ENCODE assay signal across 17 cellular contexts in the genomic region with DNA sequence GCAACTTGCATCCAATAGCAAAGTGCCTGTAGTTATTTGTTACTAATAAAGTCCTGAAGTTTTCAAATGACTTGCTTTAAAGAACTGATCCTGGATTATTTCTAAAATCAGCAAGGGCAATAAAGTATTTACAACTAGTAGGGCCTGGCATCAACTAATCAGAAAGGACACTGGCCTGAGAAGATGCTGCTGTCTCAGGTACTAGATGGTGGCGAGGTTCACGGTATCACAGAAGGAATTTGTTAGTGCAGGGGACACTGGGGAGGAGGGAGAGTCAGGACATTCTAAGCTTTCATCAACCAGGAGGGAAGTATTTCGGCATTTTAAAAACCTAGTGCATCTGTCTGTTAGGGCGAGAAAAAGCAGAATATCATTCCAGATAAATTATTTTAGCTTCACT.
DNase-seq lines count a peak whose midpoint lies in the region; ATAC-seq and TF ChIP-seq lines count a peak whose summit lies in the region.
"Had no signal": no experiment of that assay in that cellular context is flagged by ENCODE, and none has a peak within 500 bp of the region (broad histone marks: within the 10 kb centered on the region; RNA-seq: fewer than 3 reads in every experiment).

No MANE protein-coding gene starts in this region.

- peaks cover 6% of the 10 kb centered on the region for H3K4me1 ChIP-seq in GM23248 (ENCODE audit: insufficient read depth)
- peaks cover 16% of the 10 kb centered on the region for H3K4me1 ChIP-seq in PC-3 (ENCODE audit: insufficient read depth, low read length)
- peaks cover 9% of the 10 kb centered on the region for H3K4me1 ChIP-seq in foreskin keratinocyte
- no peaks in the 10 kb centered on the region for H3K4me1 ChIP-seq in smooth muscle cell (ENCODE audit: low read depth)
- H3K4me1 ChIP-seq: BLaER1, Caco-2, HAP-1 had no signal

- H3F3A ChIP-seq in GM23248 (ENCODE audit: insufficient read depth) (no peaks in the 10 kb centered on the region), PC-3 (ENCODE audit: low read length, unreplicated experiment) (no peaks in the 10 kb centered on the region), smooth muscle cell (ENCODE audit: low read depth) (no peaks in the 10 kb centered on the region)

- H3K4me2 ChIP-seq in GM23248 (ENCODE audit: unreplicated experiment): no peak overlapping the region
- peak overlapping the region; percentile 31; the same call in 1 of the 2 replicates for H3K4me2 ChIP-seq in PC-3 (ENCODE audit: low read length)
- no peak overlapping the region for H3K4me2 ChIP-seq in smooth muscle cell
- H3K4me2 ChIP-seq: BLaER1 had no signal

- in situ Hi-C loops in GM23248 (cut with MboI) (no loop called here), ACHN (cut with HindIII; ENCODE audit: low pct_ligation_motif_present, low pct_unique_long_range_greater_than_20kb, low sequenced_read_pairs) (no loop called here)

- WGBS in GM23248 (ENCODE audit: low coverage in 1 of 2, low lambda C conversion rate in 2 of 2, missing lambda C conversion rate in 2 of 2), 2 experiments: 75 to 83% methylated on average over 4 of the region's 4 CpGs
- WGBS in smooth muscle cell (ENCODE audit: low lambda C conversion rate): 95% methylated on average over 4 of the region's 4 CpGs

- H3K27ac ChIP-seq in GM23248 (no peak overlapping the region), PC-3 (ENCODE audit: low read length) (peak overlapping the region; percentile 36; the same call in 1 of the 2 replicates), foreskin keratinocyte (no peak overlapping the region), smooth muscle cell (ENCODE audit: low read depth) (peak overlapping the region; percentile 17)
- H3K27ac ChIP-seq: BLaER1, C4-2B had no signal

- no peaks in the 10 kb centered on the region for H3K79me2 ChIP-seq in GM23248 (ENCODE audit: insufficient read depth)
- no peaks in the 10 kb centered on the region for H3K79me2 ChIP-seq in PC-3 (ENCODE audit: low read length)
- no peaks in the 10 kb centered on the region for H3K79me2 ChIP-seq in smooth muscle cell (ENCODE audit: low read depth)

- H4K20me1 ChIP-seq in GM23248 (ENCODE audit: insufficient read depth): no peaks in the 10 kb centered on the region
- H4K20me1 ChIP-seq in PC-3 (ENCODE audit: low read length): no peaks in the 10 kb centered on the region
- peaks cover 4% of the 10 kb centered on the region for H4K20me1 ChIP-seq in smooth muscle cell (ENCODE audit: low read depth)
- H4K20me1 ChIP-seq: BLaER1 had no signal

- BruUV-seq in PC-3 (replicated peaks; lab: Mats Ljungman, UMichigan): no TSS peak

- TF ChIP-seq CTCF in PC-3 (conservative IDR thresholded peaks at IDR 0.05; ENCODE audit: low read depth, low read length) (no peak), foreskin keratinocyte (conservative IDR thresholded peaks at IDR 0.05) (no peak), smooth muscle cell (IDR thresholded peaks at IDR 0.05; ENCODE audit: borderline replicate concordance, insufficient read depth, poor library complexity, severe bottlenecking) (no peak)

- CTCF ChIA-PET in PC-3 (lab: Charles Lee): no interaction called here

- intact Hi-C loops in PC-3 (cut with micrococcal nuclease): no loop called here

- H3K9ac ChIP-seq in GM23248 (no peak overlapping the region), PC-3 (ENCODE audit: low read length) (no peak overlapping the region), smooth muscle cell (ENCODE audit: low read depth) (no peak overlapping the region)
- H3K9ac ChIP-seq: BLaER1 had no signal

- DNase-seq in GM23248 (peak; percentile 4), PC-3 (no peak), foreskin keratinocyte (no peak), smooth muscle cell (lab: John Stamatoyannopoulos, UW; ENCODE audit: unreplicated experiment) (no peak), ACHN (no peak)
- DNase-seq: 8988T; Caco-2; CD4-positive, CD25-positive, alpha-beta regulatory T cell; CD8-positive, alpha-beta T cell; DMS153; DND-41; GOT3 had no signal

- H3K27me3 ChIP-seq in GM23248 (replicated peaks; ENCODE audit: insufficient read depth): no peaks in the 10 kb centered on the region; the same call in 1 of the 2 replicates
- no peaks in the 10 kb centered on the region for H3K27me3 ChIP-seq in PC-3 (ENCODE audit: low read length)
- H3K27me3 ChIP-seq in foreskin keratinocyte: no peaks in the 10 kb centered on the region
- no peaks in the 10 kb centered on the region for H3K27me3 ChIP-seq in smooth muscle cell (ENCODE audit: low read depth)
- H3K27me3 ChIP-seq: BLaER1 had no signal

- POLR2A ChIA-PET in PC-3 (lab: Charles Lee; ENCODE audit: unreplicated experiment): no interaction called here

- H2AFZ ChIP-seq in GM23248 (no peak overlapping the region), PC-3 (ENCODE audit: low read length) (no peak overlapping the region), smooth muscle cell (ENCODE audit: low read depth) (no peak overlapping the region)

- H3K4me3 ChIP-seq in GM23248 (no peak overlapping the region), PC-3 (ENCODE audit: low read length) (no peak overlapping the region), smooth muscle cell (no peak overlapping the region)
- H3K4me3 ChIP-seq: BLaER1, HAP-1 had no signal

- H3K9me2 ChIP-seq in GM23248 (ENCODE audit: insufficient read depth) (no peaks in the 10 kb centered on the region), PC-3 (replicated peaks; ENCODE audit: low read length) (no peaks in the 10 kb centered on the region)

- H3K9me3 ChIP-seq in GM23248 (ENCODE audit: low read depth): no peaks in the 10 kb centered on the region
- no peaks in the 10 kb centered on the region for H3K9me3 ChIP-seq in PC-3 (ENCODE audit: low read length)
- no peaks in the 10 kb centered on the region for H3K9me3 ChIP-seq in smooth muscle cell (replicated peaks; ENCODE audit: low read depth)
- H3K9me3 ChIP-seq: BLaER1, Caco-2, HAP-1 had no signal

- ATAC-seq in PC-3: peak; percentile 35
- ATAC-seq in foreskin keratinocyte: peak; percentile 32
- no peak for ATAC-seq in HG02571 (IDR thresholded peaks at IDR 0.05; ENCODE audit: unreplicated experiment)
- ATAC-seq in GM19035 (IDR thresholded peaks at IDR 0.05; ENCODE audit: unreplicated experiment): no peak
- ATAC-seq: CD8-positive, alpha-beta T cell had no signal

- H3K36me3 ChIP-seq in GM23248 (ENCODE audit: low read depth) (no peaks in the 10 kb centered on the region), PC-3 (ENCODE audit: low read depth, low read length) (no peaks in the 10 kb centered on the region), smooth muscle cell (ENCODE audit: low read depth) (no peaks in the 10 kb centered on the region)
- H3K36me3 ChIP-seq: BLaER1, HAP-1 had no signal

Comparison
In these comparisons a context has a peak if more than half of its experiments do, and no peak if none do; other contexts are left out.
1. H3K27ac ChIP-seq: peak in PC-3 (single experiment) and smooth muscle cell (single experiment); none in GM23248 (single experiment) and foreskin keratinocyte (single experiment).
2. ATAC-seq: peak in PC-3 (single experiment) and foreskin keratinocyte (single experiment); none in HG02571 (single experiment) and GM19035 (single experiment).